15 cellular contexts compared by ENCODE assay signal in genomic region chr3:186290791-186291190, GRCh38.
DNase-seq lines count a peak whose midpoint lies in the region; ATAC-seq lines count a peak whose summit lies in the region.
"Had no signal": no experiment of that assay in that cellular context is flagged by ENCODE, and none has a peak within 500 bp of the region (broad histone marks: within the 10 kb centered on the region; RNA-seq: fewer than 3 reads in every experiment).

No MANE protein-coding gene starts in this region.

- ATAC-seq in GM19455 (IDR thresholded peaks at IDR 0.05; ENCODE audit: unreplicated experiment) = no peak
- ATAC-seq in GM21381 (IDR thresholded peaks at IDR 0.05; ENCODE audit: unreplicated experiment) = no peak
- ATAC-seq: A549; CD8-positive, alpha-beta T cell; HepG2 had no signal

- DNase-seq in M059J (ENCODE audit: low read depth) = peak; percentile 42
- peak; percentile 56 for DNase-seq in astrocyte of the hippocampus (ENCODE audit: low read depth, low spot score)
- peak; percentile 45 for DNase-seq in kidney tubule cell (ENCODE audit: low spot score)
- DNase-seq in iPS-NIHi11 (ENCODE audit: low spot score) = no peak
- DNase-seq: CD8-positive, alpha-beta T cell; COR-L47; DMS153; DMS79 treated with DMSO at 0.1 percent for 48 hours; GF-D8; HCEC 1CT; HFFc6 had no signal
